In the genomic region with DNA sequence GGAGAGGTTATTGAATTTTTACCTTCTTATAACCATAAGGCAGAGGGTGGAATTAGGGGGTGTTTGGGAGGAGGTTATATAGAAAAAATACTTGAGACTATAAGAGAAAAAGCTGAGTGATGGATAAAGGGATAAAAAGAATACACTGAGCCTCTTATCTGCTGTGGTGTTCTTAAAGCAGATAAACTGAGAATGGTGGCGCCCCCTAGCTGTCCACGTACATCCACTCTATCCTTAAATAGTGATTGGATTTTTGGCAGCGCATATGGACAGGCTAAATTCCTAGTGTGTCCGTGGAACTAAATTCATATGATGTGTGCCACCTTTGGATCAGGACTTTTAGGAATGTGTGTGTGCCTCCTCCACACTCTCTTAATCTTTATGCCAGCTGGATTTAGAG, we compare ENCODE assay signal across 8 cellular contexts.
DNase-seq lines count a peak whose midpoint lies in the region; ATAC-seq and TF ChIP-seq lines count a peak whose summit lies in the region.

No MANE protein-coding gene starts in this region.

- H3K9me2 ChIP-seq in MM.1S (replicated peaks; ENCODE audit: insufficient read depth, low read length): no peaks in the 10 kb centered on the region

- H3K4me3 Mint-ChIP-seq in type B pancreatic cell: no peak overlapping the region

- peaks cover 5% of the 10 kb centered on the region for H3K4me1 Mint-ChIP-seq in type B pancreatic cell (ENCODE audit: unreplicated experiment)

- H3K36me3 ChIP-seq in MM.1S (replicated peaks; ENCODE audit: insufficient read depth, low read length): no peaks in the 10 kb centered on the region
- H3K36me3 ChIP-seq in liver (ENCODE audit: control insufficient read depth in 4 of 4, insufficient read depth in 3 of 4, low read depth in 1 of 4, low read length in 3 of 4): no peaks in the 10 kb centered on the region

- H3K4me3 ChIP-seq in MM.1S (ENCODE audit: low read length) (no peak overlapping the region), liver (ENCODE audit: low read depth in 1 of 3, low read length in 3 of 3) (no peak overlapping the region)

- DNase-seq in MM.1S: peak; percentile 24
- peak; percentile 20 for DNase-seq in activated gamma-delta T cell treated with anti-CD3 and anti-CD28 coated beads, Interleukin-2, amount 50 U/mL, for 16 hours (ENCODE audit: low read depth)
- DNase-seq in type B pancreatic cell (ENCODE audit: extremely low spot score, unreplicated experiment): no peak
- DNase-seq in DMS114 treated with DMSO at 0.1 percent for 48 hours (lab: John Stamatoyannopoulos, UW; ENCODE audit: unreplicated experiment): no peak
- no peak for DNase-seq in middle frontal gyrus (ENCODE audit: extremely low spot score, low spot score)
- DNase-seq in NCI-H146 treated with DMSO at 0.1 percent for 48 hours (lab: John Stamatoyannopoulos, UW; ENCODE audit: unreplicated experiment): no peak

- no peak overlapping the region for H2AFZ ChIP-seq in MM.1S (ENCODE audit: low read length)

- no peak overlapping the region for H3K4me2 ChIP-seq in MM.1S (ENCODE audit: low read depth, low read length)

- H3K27me3 Mint-ChIP-seq in type B pancreatic cell: no peaks in the 10 kb centered on the region

- H3K9ac ChIP-seq in MM.1S (ENCODE audit: low read length) (no peak overlapping the region), liver (ENCODE audit: low read depth in 1 of 2, low read length in 2 of 2) (no peak overlapping the region)

- no peak overlapping the region for H3K27ac Mint-ChIP-seq in type B pancreatic cell

- peaks cover 9% of the 10 kb centered on the region for H3K9me3 Mint-ChIP-seq in type B pancreatic cell

- no peak for TF ChIP-seq RAD21 in liver (IDR thresholded peaks at IDR 0.05)

- H3K9me3 ChIP-seq in MM.1S (replicated peaks; ENCODE audit: insufficient read depth, low read length): no peaks in the 10 kb centered on the region
- H3K9me3 ChIP-seq in liver (ENCODE audit: control insufficient read depth in 4 of 4, low read length in 3 of 4): no peaks in the 10 kb centered on the region

- TF ChIP-seq CTCF in MM.1S (IDR thresholded peaks at IDR 0.05; ENCODE audit: low read length): peak; percentile 45
- TF ChIP-seq CTCF in liver (IDR thresholded peaks at IDR 0.05; ENCODE audit: low read depth, low read length, missing input control): peak; percentile 12
- peak; percentile 64 for TF ChIP-seq CTCF in type B pancreatic cell (conservative IDR thresholded peaks at IDR 0.05)

- H3K79me2 ChIP-seq in MM.1S (ENCODE audit: low read length): no peaks in the 10 kb centered on the region

- no peak for TF ChIP-seq POLR2A in GM18505 (IDR thresholded peaks at IDR 0.05; ENCODE audit: borderline replicate concordance, extremely low read depth, insufficient read depth, insufficient read length)

- peak; percentile 70 for ATAC-seq in GM18505 (IDR thresholded peaks at IDR 0.05; ENCODE audit: unreplicated experiment)

- no peaks in the 10 kb centered on the region for H3K36me3 Mint-ChIP-seq in type B pancreatic cell

- WGBS in liver: 54% methylated on average over 4 of the region's 4 CpGs

- H3K4me1 ChIP-seq in MM.1S (ENCODE audit: low read length) (no peaks in the 10 kb centered on the region), liver (ENCODE audit: control insufficient read depth in 4 of 4, insufficient read depth in 4 of 4, low read length in 3 of 4) (no peaks in the 10 kb centered on the region)

- no peaks in the 10 kb centered on the region for H3F3A ChIP-seq in MM.1S (ENCODE audit: insufficient read depth, low read length)

- no peak overlapping the region for H3K27ac ChIP-seq in MM.1S (ENCODE audit: low read length)
- H3K27ac ChIP-seq in liver (ENCODE audit: low read depth in 1 of 2, low read length in 2 of 2): no peak overlapping the region

- H3K27me3 ChIP-seq in MM.1S (replicated peaks; ENCODE audit: insufficient read depth, low read length): no peaks in the 10 kb centered on the region
- no peaks in the 10 kb centered on the region for H3K27me3 ChIP-seq in liver (ENCODE audit: control insufficient read depth in 4 of 4, insufficient read depth in 4 of 4, low read length in 3 of 4)

- H4K20me1 ChIP-seq in MM.1S (ENCODE audit: insufficient read depth, low read length): no peaks in the 10 kb centered on the region

TF ChIP-seq in liver, 16 proteins besides CTCF, POLR2A, EP300 and RAD21:
- TF ChIP-seq TAF1 (conservative IDR thresholded peaks at IDR 0.05) (no peak), JUND (IDR thresholded peaks at IDR 0.05) (no peak), NR2F2 (IDR thresholded peaks at IDR 0.05) (no peak), YY1 (IDR thresholded peaks at IDR 0.05) (no peak)
- TF ChIP-seq, protein P1, sequence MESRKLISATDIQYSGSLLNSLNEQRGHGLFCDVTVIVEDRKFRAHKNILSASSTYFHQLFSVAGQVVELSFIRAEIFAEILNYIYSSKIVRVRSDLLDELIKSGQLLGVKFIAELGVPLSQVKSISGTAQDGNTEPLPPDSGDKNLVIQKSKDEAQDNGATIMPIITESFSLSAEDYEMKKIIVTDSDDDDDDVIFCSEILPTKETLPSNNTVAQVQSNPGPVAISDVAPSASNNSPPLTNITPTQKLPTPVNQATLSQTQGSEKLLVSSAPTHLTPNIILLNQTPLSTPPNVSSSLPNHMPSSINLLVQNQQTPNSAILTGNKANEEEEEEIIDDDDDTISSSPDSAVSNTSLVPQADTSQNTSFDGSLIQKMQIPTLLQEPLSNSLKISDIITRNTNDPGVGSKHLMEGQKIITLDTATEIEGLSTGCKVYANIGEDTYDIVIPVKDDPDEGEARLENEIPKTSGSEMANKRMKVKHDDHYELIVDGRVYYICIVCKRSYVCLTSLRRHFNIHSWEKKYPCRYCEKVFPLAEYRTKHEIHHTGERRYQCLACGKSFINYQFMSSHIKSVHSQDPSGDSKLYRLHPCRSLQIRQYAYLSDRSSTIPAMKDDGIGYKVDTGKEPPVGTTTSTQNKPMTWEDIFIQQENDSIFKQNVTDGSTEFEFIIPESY (IDR thresholded peaks at IDR 0.05): no peak
TF ChIP-seq in liver: peak in this region for 0.

Comparison
In these comparisons a context has a peak if more than half of its experiments do, and no peak if none do; other contexts are left out.
1. DNase-seq: peak in MM.1S (single experiment) and activated gamma-delta T cell treated with anti-CD3 and anti-CD28 coated beads, Interleukin-2, amount 50 U/mL, for 16 hours (single experiment); none in type B pancreatic cell (single experiment), DMS114 treated with DMSO at 0.1 percent for 48 hours (single experiment), middle frontal gyrus (single experiment) and NCI-H146 treated with DMSO at 0.1 percent for 48 hours (single experiment).
2. CTCF ChIP-seq: peak in every context shown above with its lines; median percentile 64 in type B pancreatic cell; 45 in MM.1S; 12 in liver.